In the genomic region with DNA sequence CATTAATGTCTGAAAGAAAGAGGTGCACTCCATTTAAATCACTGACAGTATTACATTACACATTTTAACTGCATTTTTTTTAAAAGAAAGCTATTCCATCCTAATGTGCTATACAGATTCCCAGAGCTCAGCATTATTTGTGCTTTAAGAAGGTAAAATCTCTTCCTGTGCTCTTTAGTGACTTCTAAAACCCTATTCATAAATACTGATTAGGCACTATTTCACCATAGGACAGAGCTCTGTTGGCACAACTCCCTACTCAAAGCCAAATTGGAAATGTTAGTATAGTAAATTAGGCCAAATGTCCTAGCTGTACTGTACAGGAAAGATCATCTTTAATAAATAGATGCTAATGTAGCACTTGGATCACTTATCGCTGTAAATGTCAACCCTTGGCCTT, we compare ENCODE assay signal across 32 cellular contexts.
"Had no signal": no experiment of that assay in that cellular context is flagged by ENCODE, and none has a peak within 500 bp of the region (broad histone marks: within the 10 kb centered on the region; RNA-seq: fewer than 3 reads in every experiment).

No MANE protein-coding gene starts in this region.

- H3K27me3 ChIP-seq: ascending aorta, breast epithelium, cardiac muscle cell, colonic mucosa, esophagus squamous epithelium, gastroesophageal sphincter, heart right ventricle had no signal

- H3K4me3 Mint-ChIP-seq: activated CD4-positive, alpha-beta T cell treated with anti-CD3 and anti-CD28 coated beads for 36 hours; activated CD8-positive, alpha-beta T cell treated with anti-CD3 and anti-CD28 coated beads for 36 hours; activated naive CD4-positive, alpha-beta T cell treated with anti-CD3 and anti-CD28 coated beads, Interleukin-2, amount 10 ng/mL, durations not matched to agents 7 days and 5 days; activated naive CD8-positive, alpha-beta T cell treated with anti-CD3 and anti-CD28 coated beads, Interleukin-2, amount 10 ng/mL, durations not matched to agents 7 days and 5 days; activated T-cell treated with anti-CD3 and anti-CD28 coated beads, Interleukin-2, amount 50 U/mL, for 4 hours; activated T-helper 1 cell treated with anti-CD3 and anti-CD28 coated beads, Interleukin-12 subunit alpha, Interleukin-12 subunit beta, Interleukin-2, Interleukin-4 antibody, amounts not matched to agents 30 ng/mL and 10 ng/mL and 1 ng/mL, durations not matched to agents 14 hours and 24 hours and 36 hours; T-helper 17 cell; T-helper 2 cell treated with Interferon-gamma antibody and Interleukin-4, amounts not matched to agents 5 μg/mL and 100 μg/mL, for 36 hours had no signal

- H3K27ac Mint-ChIP-seq: activated CD4-positive, alpha-beta T cell treated with anti-CD3 and anti-CD28 coated beads for 36 hours; activated CD8-positive, alpha-beta T cell treated with anti-CD3 and anti-CD28 coated beads for 36 hours; activated naive CD4-positive, alpha-beta T cell treated with anti-CD3 and anti-CD28 coated beads, Interleukin-2, amount 10 ng/mL, durations not matched to agents 7 days and 5 days; activated naive CD4-positive, alpha-beta T cell treated with anti-CD3 and anti-CD28 coated beads, Interleukin-2, amount 50 U/mL, for 72 hours; activated naive CD8-positive, alpha-beta T cell treated with anti-CD3 and anti-CD28 coated beads, Interleukin-2, amount 10 ng/mL, durations not matched to agents 7 days and 5 days; activated T-helper 1 cell treated with anti-CD3 and anti-CD28 coated beads, Interleukin-12 subunit alpha, Interleukin-12 subunit beta, Interleukin-2, Interleukin-4 antibody, amounts not matched to agents 30 ng/mL and 10 ng/mL and 1 ng/mL, durations not matched to agents 14 hours and 24 hours and 36 hours; activated T-helper 2 cell treated with anti-CD3 and anti-CD28 coated beads, Interferon-gamma antibody, Interleukin-2, Interleukin-4, amounts not matched to agents 10 μg/mL and 5 μg/mL and 100 μg/mL, durations not matched to agents 14 hours and 24 hours and 36 hours; brain; T-helper 17 cell; T-helper 2 cell treated with Interferon-gamma antibody and Interleukin-4, amounts not matched to agents 5 μg/mL and 100 μg/mL, for 36 hours had no signal

- H3K27me3 Mint-ChIP-seq: activated CD4-positive, alpha-beta T cell treated with anti-CD3 and anti-CD28 coated beads for 36 hours; activated CD8-positive, alpha-beta T cell treated with anti-CD3 and anti-CD28 coated beads for 36 hours; activated naive CD4-positive, alpha-beta T cell treated with anti-CD3 and anti-CD28 coated beads, Interleukin-2, amount 10 ng/mL, durations not matched to agents 7 days and 5 days; activated naive CD8-positive, alpha-beta T cell treated with anti-CD3 and anti-CD28 coated beads, Interleukin-2, amount 10 ng/mL, durations not matched to agents 7 days and 5 days; brain; T-helper 17 cell had no signal

- H3K4me3 ChIP-seq: ascending aorta, breast epithelium, cardiac muscle cell, colonic mucosa, esophagus squamous epithelium, gastroesophageal sphincter, heart right ventricle had no signal

- H3K27ac ChIP-seq: ascending aorta, breast epithelium, cardiac muscle cell, colonic mucosa, epithelial cell of prostate, esophagus squamous epithelium, gastroesophageal sphincter, heart right ventricle had no signal

- H3K4me1 Mint-ChIP-seq: activated CD4-positive, alpha-beta T cell treated with anti-CD3 and anti-CD28 coated beads for 36 hours; activated naive CD4-positive, alpha-beta T cell treated with anti-CD3 and anti-CD28 coated beads, Interleukin-2, amount 10 ng/mL, durations not matched to agents 7 days and 5 days; activated naive CD8-positive, alpha-beta T cell treated with anti-CD3 and anti-CD28 coated beads, Interleukin-2, amount 10 ng/mL, durations not matched to agents 7 days and 5 days; T-helper 17 cell had no signal

- H3K36me3 ChIP-seq: ascending aorta, breast epithelium, cardiac muscle cell, colonic mucosa, esophagus squamous epithelium, gastroesophageal sphincter, heart right ventricle had no signal

- H3K9me3 Mint-ChIP-seq: brain had no signal

- H3K36me3 Mint-ChIP-seq: activated naive CD4-positive, alpha-beta T cell treated with anti-CD3 and anti-CD28 coated beads, Interleukin-2, amount 10 ng/mL, durations not matched to agents 7 days and 5 days; activated naive CD8-positive, alpha-beta T cell treated with anti-CD3 and anti-CD28 coated beads, Interleukin-2, amount 10 ng/mL, durations not matched to agents 7 days and 5 days; brain had no signal

- H3K9me3 ChIP-seq: ascending aorta, breast epithelium, colonic mucosa, esophagus squamous epithelium, gastroesophageal sphincter, heart right ventricle had no signal

- DNase-seq: activated CD4-positive, alpha-beta T cell treated with anti-CD3 and anti-CD28 coated beads for 36 hours; activated CD4-positive, alpha-beta T cell treated with anti-CD3 and anti-CD28 coated beads, Interleukin-2, amount 50 U/mL, for 1 hour; activated CD4-positive, alpha-beta T cell treated with anti-CD3 and anti-CD28 coated beads, Interleukin-2, amount 50 U/mL, for 48 hours; activated CD4-positive, CD25-positive, alpha-beta regulatory T cell; activated CD4-positive, CD25-positive, alpha-beta regulatory T cell treated with anti-CD3 and anti-CD28 coated beads, Interleukin-2, amount 50 U/mL, for 72 hours; activated CD8-positive, alpha-beta memory T cell treated with anti-CD3 and anti-CD28 coated beads for 24 hours; activated CD8-positive, alpha-beta T cell treated with anti-CD3 and anti-CD28 coated beads for 36 hours; activated gamma-delta T cell; activated naive CD4-positive, alpha-beta T cell; activated naive CD4-positive, alpha-beta T cell treated with anti-CD3 and anti-CD28 coated beads, Interleukin-2, amount 10 ng/mL, durations not matched to agents 7 days and 5 days; activated naive CD8-positive, alpha-beta T cell treated with anti-CD3 and anti-CD28 coated beads, Interleukin-2, amount 10 ng/mL, durations not matched to agents 7 days and 5 days; activated T-cell treated with anti-CD3 and anti-CD28 coated beads, Interleukin-2, amount 50 U/mL, for 4 hours; central memory CD4-positive, alpha-beta T cell; cerebellar nuclear complex; colonic mucosa; effector CD8-positive, alpha-beta T cell; esophagus squamous epithelium; foreskin melanocyte; heart right ventricle; T-helper 1 cell; T-helper 17 cell; T1000 had no signal

- H3K4me1 ChIP-seq: ascending aorta, breast epithelium, colonic mucosa, esophagus squamous epithelium, heart right ventricle had no signal
